Comparison of ENCODE assay signal across 26 cellular contexts in genomic region chr3:28502555-28502954, GRCh38.
"Had no signal": no experiment of that assay in that cellular context is flagged by ENCODE, and none has a peak within 500 bp of the region (broad histone marks: within the 10 kb centered on the region; RNA-seq: fewer than 3 reads in every experiment).

No MANE protein-coding gene starts in this region.

- H3K27me3 ChIP-seq: gastroesophageal sphincter, heart left ventricle, hepatocyte, left lung, ovary, sigmoid colon, stomach, thyroid gland, vagina had no signal

- H3K4me1 Mint-ChIP-seq: naive thymus-derived CD4-positive, alpha-beta T cell; nephron; stimulated activated effector memory CD8-positive, alpha-beta T cell treated with anti-CD3 and anti-CD28 coated beads, Interleukin-12 subunit alpha, Interleukin-12 subunit beta, amount 100 ng/mL, for 72 hours had no signal

- H3K36me3 ChIP-seq: gastroesophageal sphincter, heart left ventricle, left lung, ovary, stomach, thyroid gland, vagina had no signal

- ATAC-seq: effector memory CD8-positive, alpha-beta T cell; gastroesophageal sphincter; heart left ventricle; left cardiac atrium; left lung; naive thymus-derived CD4-positive, alpha-beta T cell; psoas muscle; right cardiac atrium; stimulated activated effector memory CD8-positive, alpha-beta T cell treated with anti-CD3 and anti-CD28 coated beads, Interleukin-12 subunit alpha, Interleukin-12 subunit beta, amount 100 ng/mL, for 72 hours had no signal

- H3K4me3 ChIP-seq: gastroesophageal sphincter, heart left ventricle, hepatocyte, left lung, ovary, psoas muscle, sigmoid colon, stomach, thyroid gland, vagina had no signal

- H3K36me3 Mint-ChIP-seq: naive thymus-derived CD4-positive, alpha-beta T cell; stimulated activated effector memory CD8-positive, alpha-beta T cell treated with anti-CD3 and anti-CD28 coated beads, Interleukin-12 subunit alpha, Interleukin-12 subunit beta, amount 100 ng/mL, for 72 hours had no signal

- H3K4me2 ChIP-seq: hepatocyte had no signal

- H3K27ac ChIP-seq: gastroesophageal sphincter, heart left ventricle, hepatocyte, left lung, ovary, psoas muscle, sigmoid colon, stomach, thyroid gland, vagina had no signal

- H2AFZ ChIP-seq: hepatocyte had no signal

- H3K4me1 ChIP-seq: gastroesophageal sphincter, heart left ventricle, left lung, psoas muscle, sigmoid colon, stomach, vagina had no signal

- DNase-seq: cortex of kidney; effector memory CD8-positive, alpha-beta T cell; foreskin fibroblast; heart left ventricle; left cardiac atrium; left lung; mesenchymal stem cell; midbrain; naive thymus-derived CD4-positive, alpha-beta T cell; occipital lobe; ovary; posterior cingulate gyrus; psoas muscle; right cardiac atrium; sigmoid colon; stimulated activated CD4-positive, alpha-beta T cell treated with anti-CD3 and anti-CD28 coated beads, Interleukin-2, amount 100 ng/mL, for 24 hours; stimulated activated CD4-positive, alpha-beta T cell treated with anti-CD3 and anti-CD28 coated beads, Interleukin-4, amount 100 ng/mL, for 24 hours; stimulated activated naive CD4-positive, alpha-beta T cell treated with Interleukin-2 at 50 U/mL for 16 hours; stomach; thyroid gland; trophoblast cell had no signal

- H3K79me2 ChIP-seq: hepatocyte had no signal

- H3K4me3 Mint-ChIP-seq: effector memory CD8-positive, alpha-beta T cell; naive thymus-derived CD4-positive, alpha-beta T cell; nephron; stimulated activated effector memory CD8-positive, alpha-beta T cell treated with anti-CD3 and anti-CD28 coated beads, Interleukin-12 subunit alpha, Interleukin-12 subunit beta, amount 100 ng/mL, for 72 hours had no signal

- H3K27me3 Mint-ChIP-seq: effector memory CD8-positive, alpha-beta T cell; naive thymus-derived CD4-positive, alpha-beta T cell had no signal

- H3K9me3 Mint-ChIP-seq: effector memory CD8-positive, alpha-beta T cell; nephron; stimulated activated effector memory CD8-positive, alpha-beta T cell treated with anti-CD3 and anti-CD28 coated beads, Interleukin-12 subunit alpha, Interleukin-12 subunit beta, amount 100 ng/mL, for 72 hours had no signal

- H3K27ac Mint-ChIP-seq: effector memory CD8-positive, alpha-beta T cell; naive thymus-derived CD4-positive, alpha-beta T cell; nephron; stimulated activated effector memory CD8-positive, alpha-beta T cell treated with anti-CD3 and anti-CD28 coated beads, Interleukin-12 subunit alpha, Interleukin-12 subunit beta, amount 100 ng/mL, for 72 hours had no signal
